ENCODE assay signal across 20 cellular contexts in the genomic region with DNA sequence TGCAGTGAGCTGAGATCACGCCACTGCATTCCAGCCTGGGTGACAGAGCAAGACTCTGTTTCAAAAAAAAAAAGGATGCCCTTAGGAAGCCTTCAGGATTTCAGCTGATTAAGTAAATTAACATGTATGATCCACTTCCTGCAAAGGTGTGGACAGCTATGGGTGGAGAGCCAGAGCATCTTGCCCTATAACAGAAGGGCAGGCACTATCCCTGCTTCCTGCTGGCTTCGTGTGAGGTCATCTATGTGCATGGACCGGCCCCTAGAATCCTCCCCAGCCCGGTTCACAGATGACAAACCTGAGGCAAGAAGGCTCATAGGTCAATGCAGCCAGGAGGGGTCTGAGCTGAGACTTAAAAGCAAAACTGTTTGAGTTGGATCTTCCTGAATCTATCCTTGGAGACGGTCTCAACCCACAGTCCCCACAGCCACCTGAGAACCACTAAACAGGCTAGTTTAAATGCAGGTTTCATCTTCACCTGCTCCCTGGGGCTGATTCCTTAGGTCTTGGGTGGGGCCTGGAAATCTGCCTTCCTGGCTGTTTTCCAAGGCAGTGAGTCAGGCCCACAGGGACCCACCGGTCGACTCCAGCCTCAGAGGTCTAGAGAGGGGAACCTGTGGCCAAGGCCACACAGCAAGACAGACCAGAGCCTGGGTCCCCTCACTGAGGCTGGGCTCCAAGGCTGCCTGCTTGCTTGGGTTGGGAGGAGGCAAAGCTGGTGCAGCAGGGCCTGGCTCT. TPM values are rescaled to one million over a fixed set of nuclear protein-coding genes. Genes with fewer than 3 reads are reported as not detected.
A peak's percentile ranks its signal among the peaks of the same experiment; 100 is the strongest.
DNase-seq lines count a peak whose midpoint lies in the region; ATAC-seq and TF ChIP-seq lines count a peak whose summit lies in the region.
"Had no signal": no experiment of that assay in that cellular context is flagged by ENCODE, and none has a peak within 500 bp of the region (broad histone marks: within the 10 kb centered on the region; RNA-seq: fewer than 3 reads in every experiment).

No MANE protein-coding gene starts in this region.

- H3K4ac ChIP-seq in neuronal stem cell (ENCODE audit: low read length): peak overlapping the region; percentile 10

- no peak overlapping the region for H3K23ac ChIP-seq in neuronal stem cell (ENCODE audit: low read depth, low read length, poor library complexity)

- H4K8ac ChIP-seq in neuronal stem cell (ENCODE audit: low read depth, low read length): no peak overlapping the region

- POLR2A ChIA-PET in HEK293T (lab: Yijun Ruan, JAX): no interaction called here

- no peak overlapping the region for H2AFZ ChIP-seq in SU-DHL-6 (ENCODE audit: low read depth, low read length, severe bottlenecking)
- H2AFZ ChIP-seq in neuronal stem cell (ENCODE audit: low read length): no peak overlapping the region

- H2BK15ac ChIP-seq in neuronal stem cell (ENCODE audit: low read length): no peak overlapping the region

- H3K79me2 ChIP-seq in SU-DHL-6 (ENCODE audit: insufficient read depth, low read length): peaks cover 6% of the 10 kb centered on the region

- peak overlapping the region; percentile 13 for H3K4me3 ChIP-seq in SU-DHL-6 (ENCODE audit: insufficient read depth, low read length, poor library complexity, severe bottlenecking)
- H3K4me3 ChIP-seq in neuronal stem cell (ENCODE audit: low read length in 2 of 2): no peak overlapping the region
- H3K4me3 ChIP-seq: Peyer's patch had no signal

- no peak overlapping the region for H2BK5ac ChIP-seq in neuronal stem cell (ENCODE audit: low read length)

- ATAC-seq in GM19043 (IDR thresholded peaks at IDR 0.05; ENCODE audit: low read depth, unreplicated experiment) (peak; percentile 2), HG03175 (IDR thresholded peaks at IDR 0.05; ENCODE audit: unreplicated experiment) (peak; percentile 27), HG02642 (IDR thresholded peaks at IDR 0.05; ENCODE audit: poor library complexity, unreplicated experiment) (no peak), left lobe of liver (no peak)
- ATAC-seq: activated CD8-positive, alpha-beta memory T cell treated with anti-CD3 and anti-CD28 coated beads, Interleukin-2, amount 10 ng/mL, durations not matched to agents 7 days and 5 days; WTC11 had no signal

- H3K9me3 ChIP-seq in SU-DHL-6 (ENCODE audit: insufficient read depth, low read length) (no peaks in the 10 kb centered on the region), neuronal stem cell (replicated peaks in 1 of 2; ENCODE audit: control insufficient read depth in 2 of 2, insufficient read depth in 1 of 2, low read depth in 1 of 2, low read length in 2 of 2) (no peaks in the 10 kb centered on the region)
- H3K9me3 ChIP-seq: Peyer's patch had no signal

- peaks cover 60% of the 10 kb centered on the region for H3F3A ChIP-seq in SU-DHL-6 (ENCODE audit: insufficient read depth)

- CTCF ChIA-PET in HEK293T (lab: Yijun Ruan, JAX): no interaction called here

- H3K27me3 ChIP-seq in SU-DHL-6 (ENCODE audit: low read length) (no peaks in the 10 kb centered on the region), neuronal stem cell (ENCODE audit: control insufficient read depth in 3 of 3, insufficient read depth in 3 of 3, low read depth in 1 of 3, low read length in 3 of 3) (peaks cover 0 to 8% (median 0%) of the 10 kb centered on the region in 3 experiments)
- H3K27me3 ChIP-seq: Peyer's patch had no signal

- no peak overlapping the region for H3K14ac ChIP-seq in neuronal stem cell (ENCODE audit: low read length)

- H3K79me1 ChIP-seq in neuronal stem cell (ENCODE audit: low read depth, low read length): no peaks in the 10 kb centered on the region

- H3K36me3 ChIP-seq in SU-DHL-6 (ENCODE audit: low read length) (peaks cover 26% of the 10 kb centered on the region), neuronal stem cell (replicated peaks in 1 of 2; ENCODE audit: control insufficient read depth in 2 of 2, insufficient read depth in 2 of 2, low read length in 2 of 2) (no peaks in the 10 kb centered on the region)
- H3K36me3 ChIP-seq: Peyer's patch had no signal

- no peak overlapping the region for H2BK120ac ChIP-seq in neuronal stem cell (ENCODE audit: low read depth, low read length)

- no peaks in the 10 kb centered on the region for H4K20me1 ChIP-seq in SU-DHL-6 (ENCODE audit: low read depth, low read length)

- H3K27ac ChIP-seq in SU-DHL-6 (ENCODE audit: low read depth, low read length) (peak overlapping the region; percentile 99), neuronal stem cell (replicated peaks; ENCODE audit: low read length) (no peak overlapping the region)

- peak overlapping the region; percentile 4 for H3K18ac ChIP-seq in neuronal stem cell (ENCODE audit: low read length)

- no peak overlapping the region for H2BK12ac ChIP-seq in neuronal stem cell (ENCODE audit: low read length)

- no peak overlapping the region for H4K91ac ChIP-seq in neuronal stem cell (ENCODE audit: low read depth, low read length, poor library complexity)

- no peak overlapping the region for H2AK5ac ChIP-seq in neuronal stem cell (ENCODE audit: low read depth, low read length)

- no peaks in the 10 kb centered on the region for H3K9me2 ChIP-seq in SU-DHL-6 (replicated peaks; ENCODE audit: insufficient read depth, low read length)

- DNase-seq in neuronal stem cell (ENCODE audit: low spot score) (no peak), HEK293T (ENCODE audit: extremely low spot score) (no peak), left lobe of liver (ENCODE audit: low spot score) (no peak)
- DNase-seq in activated T-cell treated with anti-CD3 and anti-CD28 coated beads, Interleukin-2, amount 50 U/mL, for 1 hour: no peak
- DNase-seq: activated CD8-positive, alpha-beta memory T cell treated with anti-CD3 and anti-CD28 coated beads, Interleukin-2, amount 10 ng/mL, durations not matched to agents 7 days and 5 days; activated naive CD4-positive, alpha-beta T cell treated with Interleukin-2 at 50 U/mL for 16 hours; KG1; NCI-H146; Peyer's patch; stimulated activated CD4-positive, alpha-beta T cell treated with anti-CD3 and anti-CD28 coated beads, Interleukin-12 subunit alpha, Interleukin-12 subunit beta, amount 100 ng/mL, for 4 hours had no signal

- TF ChIP-seq CTCF in SU-DHL-6 (IDR thresholded peaks at IDR 0.05; ENCODE audit: insufficient read depth, low read length, poor library complexity, severe bottlenecking): no peak

- H3K4me1 ChIP-seq in neuronal stem cell (ENCODE audit: control insufficient read depth in 2 of 2, insufficient read depth in 1 of 2, low read depth in 1 of 2, low read length in 2 of 2): peaks cover 0 to 8% of the 10 kb centered on the region in 2 donors

- no CpG with 5 or more reads among the region's 7 CpGs for WGBS in neuronal stem cell (ENCODE audit: extremely low coverage in 2 of 2, insufficient read length in 2 of 2, insufficient replicate concordance in 1 of 2), 2 donors

- peak overlapping the region; percentile 58 for H3K9ac ChIP-seq in SU-DHL-6 (ENCODE audit: low read length)
- no peak overlapping the region for H3K9ac ChIP-seq in neuronal stem cell (ENCODE audit: low read depth, low read length, poor library complexity)

- peak overlapping the region; percentile 50 for H3K4me2 ChIP-seq in SU-DHL-6 (ENCODE audit: low read depth, low read length, poor library complexity, severe bottlenecking)
- no peak overlapping the region for H3K4me2 ChIP-seq in neuronal stem cell (ENCODE audit: insufficient read depth, low read length, poor library complexity, severe bottlenecking)

TF ChIP-seq in HEK293T, 16 proteins besides CTCF, POLR2A, EP300 and RAD21:
- TF ChIP-seq FOXK2 (IDR thresholded peaks at IDR 0.05) (no peak), FOXA1 (IDR thresholded peaks at IDR 0.05) (no peak), HDGF (IDR thresholded peaks at IDR 0.05; ENCODE audit: borderline replicate concordance) (no peak), SUZ12 (IDR thresholded peaks at IDR 0.05) (no peak), NFRKB (IDR thresholded peaks at IDR 0.05) (no peak), ARNT (IDR thresholded peaks at IDR 0.05) (no peak), LEF1 (IDR thresholded peaks at IDR 0.05; ENCODE audit: borderline replicate concordance) (no peak), SP1 (IDR thresholded peaks at IDR 0.05) (no peak), L3MBTL2 (conservative IDR thresholded peaks at IDR 0.05) (no peak), CTBP1 (IDR thresholded peaks at IDR 0.05; ENCODE audit: borderline replicate concordance) (no peak), BHLHE40 (IDR thresholded peaks at IDR 0.05; ENCODE audit: borderline replicate concordance) (no peak), ELF4 (IDR thresholded peaks at IDR 0.05) (no peak), ZNF384 (IDR thresholded peaks at IDR 0.05) (no peak), FOXM1 (IDR thresholded peaks at IDR 0.05; ENCODE audit: borderline replicate concordance) (no peak), TARDBP (IDR thresholded peaks at IDR 0.05) (no peak)
- TF ChIP-seq, protein P1, sequence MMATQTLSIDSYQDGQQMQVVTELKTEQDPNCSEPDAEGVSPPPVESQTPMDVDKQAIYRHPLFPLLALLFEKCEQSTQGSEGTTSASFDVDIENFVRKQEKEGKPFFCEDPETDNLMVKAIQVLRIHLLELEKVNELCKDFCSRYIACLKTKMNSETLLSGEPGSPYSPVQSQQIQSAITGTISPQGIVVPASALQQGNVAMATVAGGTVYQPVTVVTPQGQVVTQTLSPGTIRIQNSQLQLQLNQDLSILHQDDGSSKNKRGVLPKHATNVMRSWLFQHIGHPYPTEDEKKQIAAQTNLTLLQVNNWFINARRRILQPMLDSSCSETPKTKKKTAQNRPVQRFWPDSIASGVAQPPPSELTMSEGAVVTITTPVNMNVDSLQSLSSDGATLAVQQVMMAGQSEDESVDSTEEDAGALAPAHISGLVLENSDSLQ (IDR thresholded peaks at IDR 0.05): no peak

RNA-seq across cellular contexts. Expression of gene MPEG1, which starts 55.2 kb away (rescaled TPM):
- not detected for polyA plus RNA-seq in neuronal stem cell (2013, experiment 1 of 2)
- not detected for polyA plus RNA-seq in neuronal stem cell (2013, experiment 2 of 2)
- 5.7 TPM for total RNA-seq in left lobe of liver
- total RNA-seq: activated CD8-positive, alpha-beta memory T cell treated with anti-CD3 and anti-CD28 coated beads, Interleukin-2, amount 10 ng/mL, durations not matched to agents 7 days and 5 days; Daoy; dermis microvascular lymphatic vessel endothelial cell; fibroblast of lung; progenitor cell of endocrine pancreas had no signal
- polyA plus RNA-seq: BJ, fibroblast of lung had no signal

Comparison
In these comparisons a context has a peak if more than half of its experiments do, and no peak if none do; other contexts are left out.
1. ATAC-seq: peak in GM19043 (single experiment) and HG03175 (single experiment); none in HG02642 (single experiment) and left lobe of liver (single experiment).